14 cellular contexts compared by ENCODE assay signal in the genomic region with DNA sequence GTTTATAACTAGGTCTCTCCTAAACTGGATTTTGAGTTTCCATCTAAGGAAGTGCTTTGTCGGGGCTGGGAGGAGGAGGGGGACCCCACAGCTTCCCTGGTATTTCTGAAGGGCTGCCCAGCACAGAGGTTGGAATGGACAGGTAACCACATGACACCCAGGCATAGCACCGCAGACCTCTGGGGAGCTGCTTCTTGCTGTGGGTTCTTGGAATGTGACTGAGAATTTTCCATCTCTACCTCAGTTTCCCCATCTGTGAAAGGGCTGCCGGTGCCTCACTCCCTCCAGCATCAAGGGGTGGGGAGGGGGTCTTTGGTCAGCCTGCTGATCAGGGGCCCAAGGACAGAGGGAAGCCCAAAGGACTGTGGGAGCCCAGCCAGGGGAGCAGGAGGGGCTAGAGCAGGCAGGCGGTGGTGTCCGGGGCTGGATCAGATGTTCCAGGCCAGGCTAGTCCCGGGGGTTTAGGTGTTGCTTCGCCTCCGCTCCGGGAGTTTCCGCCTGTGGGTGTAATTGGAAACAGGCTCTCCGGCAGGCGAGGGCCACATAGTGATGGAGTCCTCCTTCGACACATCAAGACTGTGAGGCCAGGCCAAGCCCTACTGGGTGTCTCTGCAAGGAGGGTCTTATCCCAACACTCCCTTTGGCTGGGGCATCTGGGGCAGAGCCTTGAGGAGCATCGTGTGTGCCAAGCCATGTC. TPM values are rescaled to one million over a fixed set of nuclear protein-coding genes. Genes with fewer than 3 reads are reported as not detected.
DNase-seq lines count a peak whose midpoint lies in the region; ATAC-seq, FAIRE-seq and TF ChIP-seq lines count a peak whose summit lies in the region.
"Had no signal": no experiment of that assay in that cellular context is flagged by ENCODE, and none has a peak within 500 bp of the region (broad histone marks: within the 10 kb centered on the region; RNA-seq: fewer than 3 reads in every experiment).

No MANE protein-coding gene starts in this region.

- intact Hi-C loops in K562 (cut with micrococcal nuclease) = no loop called here
- intact Hi-C loops in sigmoid colon (cut with DNase I) = loop anchor here (2.0 kb wide), 1 partner anchor 17 kb away; no protein-coding TSS in a partner anchor
- intact Hi-C loops in left colon (cut with DNase I, micrococcal nuclease) = no loop called here

- no peak overlapping the region for H4K8ac ChIP-seq in H9 (replicated peaks; ENCODE audit: insufficient read length, low read depth, low read length)

- H3K23ac ChIP-seq in H9 (ENCODE audit: insufficient read length, low read depth, low read length) = no peak overlapping the region

- H3K14ac ChIP-seq in H9 (ENCODE audit: insufficient read depth, low read length) = no peak overlapping the region

- no peak overlapping the region for H4K5ac ChIP-seq in H9 (ENCODE audit: insufficient read length, low read depth, low read length)

- H2BK15ac ChIP-seq in H9 (ENCODE audit: low read depth, low read length) = no peak overlapping the region

- H3K27me3 ChIP-seq in H9 (ENCODE audit: insufficient read depth, low read length) (peaks cover 2% of the 10 kb centered on the region; the same call in 1 of the 2 replicates), K562 (ENCODE audit: control insufficient read depth in 2 of 2, insufficient read depth in 2 of 2, low read length in 2 of 2) (0 out of 5 replicates have a peak, but pooled peaks cover 0 to 4% of the 10 kb centered on the region in 2 experiments), hepatocyte (peaks cover 8% of the 10 kb centered on the region), sigmoid colon (no peaks in the 10 kb centered on the region)

- H4K20me1 ChIP-seq in H9 (ENCODE audit: control insufficient read depth, insufficient read depth, insufficient read length) (no peaks in the 10 kb centered on the region), K562 (replicated peaks; ENCODE audit: control insufficient read depth, insufficient read depth, low read length) (no peaks in the 10 kb centered on the region), hepatocyte (ENCODE audit: insufficient read depth, poor library complexity, severe bottlenecking) (no peaks in the 10 kb centered on the region)

- BruUV-seq in K562 (replicated peaks; lab: Mats Ljungman, UMichigan) = no TSS peak

- H2BK12ac ChIP-seq in H9 (ENCODE audit: insufficient read length, low read depth, low read length) = no peak overlapping the region

- no peak overlapping the region for H2BK20ac ChIP-seq in H9 (ENCODE audit: low read depth, low read length, poor library complexity, severe bottlenecking)

- POLR2A ChIA-PET in K562 (lab: Yijun Ruan, JAX) = interaction anchor here (1.5 to 2.7 kb wide), 2 partner anchors 73 to 75 kb away, joined by 4 to 12 read pairs; a partner anchor contains a TSS

- TF ChIP-seq POLR2A in K562 (conservative IDR thresholded peaks at IDR 0.05) (no peak), sigmoid colon (IDR thresholded peaks at IDR 0.05) (no peak)

- no CpG with 5 or more reads among the region's 14 CpGs for WGBS in H9 (ENCODE audit: extremely low coverage, insufficient read length, low lambda C conversion rate)
- 29% methylated on average over 14 of the region's 14 CpGs for WGBS in K562 (ENCODE audit: insufficient coverage, low coverage, missing lambda C conversion rate)
- WGBS in hepatocyte (ENCODE audit: low lambda C conversion rate, missing lambda C conversion rate) = 47% methylated on average over 14 of the region's 14 CpGs
- 79 to 80% methylated on average over 14 of the region's 14 CpGs for WGBS in sigmoid colon, 2 donors

- H2BK120ac ChIP-seq in H9 (ENCODE audit: low read depth, low read length, poor library complexity, severe bottlenecking) = no peak overlapping the region

- H3K9me2 ChIP-seq in hepatocyte (replicated peaks; ENCODE audit: insufficient read depth) = no peaks in the 10 kb centered on the region

- no peaks in the 10 kb centered on the region for H3K79me2 ChIP-seq in H9 (ENCODE audit: insufficient read depth, low read length)
- H3K79me2 ChIP-seq in K562 (ENCODE audit: control insufficient read depth, insufficient read depth, low read length) = no peaks in the 10 kb centered on the region
- H3K79me2 ChIP-seq in hepatocyte = no peaks in the 10 kb centered on the region

- no peak overlapping the region for H3K4ac ChIP-seq in H9 (ENCODE audit: low read depth, low read length)

- ATAC-seq in K562 (peak; percentile 14; the same call in 1 of the 3 replicates), HG03521 (IDR thresholded peaks at IDR 0.05; ENCODE audit: unreplicated experiment) (no peak), left colon (no peak)
- ATAC-seq: activated CD8-positive, alpha-beta T cell treated with anti-CD3 and anti-CD28 coated beads for 36 hours had no signal

- no peaks in the 10 kb centered on the region for H3K9me1 ChIP-seq in K562 (ENCODE audit: control insufficient read depth, insufficient read depth, low read length)

- H3K4me1 Mint-ChIP-seq in H9 = peaks cover 19 to 35% of the 10 kb centered on the region in 2 experiments

- H2AFZ ChIP-seq in H9 (ENCODE audit: low read length) = no peak overlapping the region
- H2AFZ ChIP-seq in K562 (ENCODE audit: low read depth, low read length) = peak overlapping the region; percentile 34; the same call in 1 of the 2 replicates
- H2AFZ ChIP-seq in hepatocyte = no peak overlapping the region

- no peak for DNase-seq in H9
- no peak for DNase-seq in K562 (ENCODE audit: extremely low read depth in 1 of 4, low spot score in 3 of 4)
- DNase-seq in hepatocyte (ENCODE audit: low spot score) = no peak
- peak; percentile 75 for DNase-seq in sigmoid colon
- DNase-seq in HUDEP-2 (lab: John Stamatoyannopoulos, UW; ENCODE audit: unreplicated experiment in 76 of 76) = no peak
- DNase-seq in left colon = no peak
- no peak for DNase-seq in NCI-H187 (lab: John Stamatoyannopoulos, UW)
- DNase-seq: activated CD8-positive, alpha-beta T cell treated with anti-CD3 and anti-CD28 coated beads for 36 hours; anterior cingulate cortex; SHP77; stimulated activated naive CD4-positive, alpha-beta T cell treated with Interleukin-2 at 50 U/mL for 16 hours had no signal

- no peak for TF ChIP-seq RAD21 in K562 (CRISPR knock-in tag; conservative IDR thresholded peaks at IDR 0.05 in 1 of 2, IDR thresholded peaks at IDR 0.05 in 1 of 2)

- peaks cover 2% of the 10 kb centered on the region in 2 experiments; a peak in 1 of 5 replicates for H3K9me3 Mint-ChIP-seq in H9
- H3K9me3 Mint-ChIP-seq: activated CD8-positive, alpha-beta T cell treated with anti-CD3 and anti-CD28 coated beads for 36 hours; IgD-negative memory B cell had no signal

- TF ChIP-seq CTCF in H9 (conservative IDR thresholded peaks at IDR 0.05) = no peak
- TF ChIP-seq CTCF in K562 (IDR thresholded peaks at IDR 0.05 in 2 of 3, conservative IDR thresholded peaks at IDR 0.05 in 1 of 3; ENCODE audit: insufficient read depth in 2 of 3, low read depth in 1 of 3, low read length in 3 of 3) = no peak
- no peak for TF ChIP-seq CTCF in hepatocyte (IDR thresholded peaks at IDR 0.05; ENCODE audit: poor library complexity)
- TF ChIP-seq CTCF in sigmoid colon (IDR thresholded peaks at IDR 0.05) = no peak

- H3K36me3 ChIP-seq in K562 (ENCODE audit: control insufficient read depth, insufficient read depth, low read length) (no peaks in the 10 kb centered on the region), hepatocyte (replicated peaks; ENCODE audit: insufficient read depth, low read depth) (no peaks in the 10 kb centered on the region), sigmoid colon (no peaks in the 10 kb centered on the region)

- CTCF ChIA-PET in K562 (lab: Yijun Ruan, JAX; ENCODE audit: low intra/inter-chr PET ratio) = no interaction called here

- no peak overlapping the region for H2BK5ac ChIP-seq in H9 (ENCODE audit: insufficient read length, low read length)

- H3K4me3 ChIP-seq in K562 = no peak overlapping the region
- H3K4me3 ChIP-seq in hepatocyte = no peak overlapping the region
- peak overlapping the region in 3 of 4 donors; percentile 19 to 28 (median 23) for H3K4me3 ChIP-seq in sigmoid colon

- in situ Hi-C loops in K562 (cut with MboI) = no loop called here

- FAIRE-seq in K562 (lab: Jason Lieb, UNC) = no peak
- FAIRE-seq: GM19239 had no signal

- TF ChIP-seq EP300 in K562 (IDR thresholded peaks at IDR 0.05; ENCODE audit: low read length) = no peak
- no peak for TF ChIP-seq EP300 in sigmoid colon (IDR thresholded peaks at IDR 0.05)

- H3K36me3 Mint-ChIP-seq in H9 (ENCODE audit: insufficient read depth in 1 of 3, low read depth in 3 of 3) = no peaks in the 10 kb centered on the region; a peak in 1 of 7 replicates
- H3K36me3 Mint-ChIP-seq: IgD-negative memory B cell had no signal

- no peak overlapping the region for H3K27ac ChIP-seq in H9 (ENCODE audit: insufficient read length, low read depth, low read length)
- no peak overlapping the region for H3K27ac ChIP-seq in K562 (ENCODE audit: extremely low read depth, low read depth, low read length)
- H3K27ac ChIP-seq in hepatocyte = peak overlapping the region; percentile 43
- H3K27ac ChIP-seq in sigmoid colon = peak overlapping the region; percentile 85 to 87 (median 86)

- H3K9me3 ChIP-seq in H9 (ENCODE audit: control insufficient read depth, low read depth, low read length) (no peaks in the 10 kb centered on the region), K562 (replicated peaks; ENCODE audit: control insufficient read depth, insufficient read depth, low read depth, low read length) (no peaks in the 10 kb centered on the region), hepatocyte (ENCODE audit: low read depth) (no peaks in the 10 kb centered on the region), sigmoid colon (no peaks in the 10 kb centered on the region)

- H3K4me1 ChIP-seq in H9 (ENCODE audit: insufficient read depth, low read length) = peaks cover 5% of the 10 kb centered on the region; the same call in 1 of the 2 replicates
- H3K4me1 ChIP-seq in K562 (replicated peaks in 1 of 2; ENCODE audit: control insufficient read depth in 2 of 2, insufficient read depth in 2 of 2, low read length in 2 of 2) = peaks cover 0 to 18% of the 10 kb centered on the region in 2 experiments; a peak in 3 of 5 replicates
- H3K4me1 ChIP-seq in hepatocyte (ENCODE audit: insufficient read depth) = peaks cover 15% of the 10 kb centered on the region
- H3K4me1 ChIP-seq in sigmoid colon = peaks cover 0 to 81% (median 54%) of the 10 kb centered on the region in 4 donors

- H3K23me2 ChIP-seq in H9 (ENCODE audit: insufficient read length, low read depth, low read length, poor library complexity, severe bottlenecking) = peaks cover 9% of the 10 kb centered on the region

- H3K4me2 ChIP-seq in H9 (ENCODE audit: insufficient read depth, insufficient read length, low read length) (no peak overlapping the region), K562 (ENCODE audit: insufficient read depth, low read length) (no peak overlapping the region), hepatocyte (peak overlapping the region; percentile 54)

- no peak overlapping the region for H3K56ac ChIP-seq in H9 (ENCODE audit: insufficient read length, low read depth, low read length)

- no peak overlapping the region for H3K9ac ChIP-seq in H9 (ENCODE audit: extremely low read depth, insufficient read length, low read length)
- peak overlapping the region in 1 of 2 experiments; percentile 29; a peak in 1 of 4 replicates for H3K9ac ChIP-seq in K562 (ENCODE audit: insufficient read depth in 1 of 2, low read depth in 2 of 2, low read length in 2 of 2)

- no peak overlapping the region for H3T11ph ChIP-seq in H9 (ENCODE audit: low read length)

- peaks cover 29% of the 10 kb centered on the region for H3K27me3 Mint-ChIP-seq in H9 (ENCODE audit: low read depth)

- H3K18ac ChIP-seq in H9 (ENCODE audit: insufficient read length, low read depth, low read length) = peak overlapping the region; percentile 7

- H3K79me1 ChIP-seq in H9 (ENCODE audit: insufficient read depth, low read depth, low read length, poor library complexity, severe bottlenecking) = no peaks in the 10 kb centered on the region

- H2AK5ac ChIP-seq in H9 (ENCODE audit: insufficient read length, low read length) = no peak overlapping the region

- peak overlapping the region in 2 of 3 experiments; percentile 84 to 97; a peak in 3 of 7 replicates for H3K27ac Mint-ChIP-seq in H9
- H3K27ac Mint-ChIP-seq: activated CD8-positive, alpha-beta T cell treated with anti-CD3 and anti-CD28 coated beads for 36 hours had no signal

- peak overlapping the region in 1 of 2 experiments; percentile 59; a peak in 2 of 5 replicates for H3K4me3 Mint-ChIP-seq in H9
- H3K4me3 Mint-ChIP-seq: activated CD8-positive, alpha-beta T cell treated with anti-CD3 and anti-CD28 coated beads for 36 hours; IgD-negative memory B cell had no signal

- H4K91ac ChIP-seq in H9 (ENCODE audit: insufficient read length, low read depth, low read length) = no peak overlapping the region

RNA-seq across cellular contexts. Expression of a gene that starts 3.3 kb away (rescaled TPM):
- total RNA-seq in H9 (2021) (5.8 and 6.0 TPM in 2 replicates), K562 (2014; rRNA removed) (not detected in 2 replicates), K562 (2014; rRNA removed; fragmentation: Illumina TruSeq; extraction: Trizol) (not detected in 2 replicates), K562 (2015; rRNA removed; fragmentation: Illumina TruSeq; extraction: Trizol) (not detected in 2 replicates), K562 (2021) (0.09 and 0.16 TPM in 2 replicates), hepatocyte (2.6 and 3.4 TPM in 2 replicates), sigmoid colon (100 to 1,000 TPM in 1 of 4 donors, 10 to 100 TPM in 3; 60.0 to 147 (median 65.5) TPM), left colon (10 to 100 TPM in 1 of 2 donors, 1 to 10 TPM in 1; 3.3 to 12.7 TPM)
- not detected in 2 replicates for total RNA-seq in K562 (2011; cell fraction: chromatin; rRNA removed; ENCODE audit: low replicate concordance)
- not detected in 2 replicates for total RNA-seq in K562 (2011; cell fraction: nucleolus; rRNA removed)
- total RNA-seq in K562 (2011; cell fraction: nucleoplasm; rRNA removed) = not detected in 2 replicates
- polyA plus RNA-seq in K562 (2011; rRNA removed) (not detected in 2 replicates), K562 (2014; fragmentation: Illumina TruSeq; extraction: Trizol) (not detected in 2 replicates), K562 (2014; fragmentation: Nextera tagmentation; extraction: Ambion mirVana) (not detected), K562 (2014; rRNA removed) (not detected in 2 replicates), hepatocyte (1.2 and 2.2 TPM in 2 replicates), sigmoid colon (1 to 10 TPM in 1 of 3 donors, under 1 TPM in 2; 0.46 to 3.4 (median 0.60) TPM)
- not detected in 2 replicates for polyA plus RNA-seq in K562 (2011; cell fraction: cytosol; rRNA removed)
- polyA plus RNA-seq in K562 (2011; cell fraction: nucleus; rRNA removed) = 0.09 TPM in 1 of 2 replicates, not detected in the other
- 0.03 TPM in 1 of 2 replicates, not detected in the other for polyA plus RNA-seq in K562 (2012)
- not detected in 2 replicates for polyA minus RNA-seq in K562 (2011; rRNA and poly(A)+ RNA removed)
- not detected in 2 replicates for polyA minus RNA-seq in K562 (2011; cell fraction: cytosol; rRNA and poly(A)+ RNA removed)
- not detected in 2 replicates for polyA minus RNA-seq in K562 (2011; cell fraction: nucleus; rRNA and poly(A)+ RNA removed)
- total RNA-seq: activated CD8-positive, alpha-beta T cell treated with anti-CD3 and anti-CD28 coated beads for 36 hours had no signal

RNA-seq across cellular contexts. Expression of a gene that starts 9.1 kb away (rescaled TPM):
- total RNA-seq in H9 (2021) (98.9 and 99.3 TPM in 2 replicates), K562 (2014; rRNA removed) (23.0 and 34.5 TPM in 2 replicates), K562 (2014; rRNA removed; fragmentation: Illumina TruSeq; extraction: Trizol) (34.9 and 36.5 TPM in 2 replicates), K562 (2015; rRNA removed; fragmentation: Illumina TruSeq; extraction: Trizol) (36.5 and 38.7 TPM in 2 replicates), K562 (2021) (55.4 and 56.7 TPM in 2 replicates), hepatocyte (4.0 and 4.5 TPM in 2 replicates), sigmoid colon (1 to 10 TPM; 1.2 to 3.0 (median 2.0) TPM), left colon (1 to 10 TPM; 4.6 to 7.1 TPM)
- total RNA-seq in K562 (2011; cell fraction: chromatin; rRNA removed; ENCODE audit: low replicate concordance) = 38.8 and 43.3 TPM in 2 replicates
- total RNA-seq in K562 (2011; cell fraction: nucleolus; rRNA removed) = 19.2 and 20.5 TPM in 2 replicates
- total RNA-seq in K562 (2011; cell fraction: nucleoplasm; rRNA removed) = 26.0 and 37.2 TPM in 2 replicates
- polyA plus RNA-seq in K562 (2011; rRNA removed) (32.7 and 36.6 TPM in 2 replicates), K562 (2014; fragmentation: Illumina TruSeq; extraction: Trizol) (24.5 and 28.3 TPM in 2 replicates), K562 (2014; fragmentation: Nextera tagmentation; extraction: Ambion mirVana) (10 to 100 TPM in 1 of 2 experiments, 1 to 10 TPM in 1; 9.7 to 17.7 TPM), K562 (2014; rRNA removed) (16.6 and 17.8 TPM in 2 replicates), hepatocyte (1.2 and 3.0 TPM in 2 replicates), sigmoid colon (1 to 10 TPM in 1 of 3 donors, under 1 TPM in 2; 0.60 to 1.8 (median 0.69) TPM)
- 25.5 and 31.6 TPM in 2 replicates for polyA plus RNA-seq in K562 (2011; cell fraction: cytosol; rRNA removed)
- polyA plus RNA-seq in K562 (2011; cell fraction: nucleus; rRNA removed) = 24.6 and 25.2 TPM in 2 replicates
- 10.4 and 15.9 TPM in 2 replicates for polyA plus RNA-seq in K562 (2012)
- polyA minus RNA-seq in K562 (2011; rRNA and poly(A)+ RNA removed) = 84.3 and 92.2 TPM in 2 replicates
- 47.1 and 52.4 TPM in 2 replicates for polyA minus RNA-seq in K562 (2011; cell fraction: cytosol; rRNA and poly(A)+ RNA removed)
- polyA minus RNA-seq in K562 (2011; cell fraction: nucleus; rRNA and poly(A)+ RNA removed) = 12.0 and 20.3 TPM in 2 replicates

Comparison
In these comparisons a context has a peak if more than half of its experiments do, and no peak if none do; other contexts are left out.
1. H3K27ac ChIP-seq: peak in hepatocyte (single experiment) and sigmoid colon (4 of 4); none in H9 (single experiment) and K562 (single experiment).
2. H3K4me3 ChIP-seq: peak in sigmoid colon (3 of 4); none in K562 (single experiment) and hepatocyte (single experiment).